In genomic region chr2:84435331-84436081, GRCh38 we compare ENCODE assay signal across 13 cellular contexts. TPM values are rescaled to one million over a fixed set of nuclear protein-coding genes. Genes with fewer than 3 reads are reported as not detected.
DNase-seq lines count a peak whose midpoint lies in the region; ATAC-seq and TF ChIP-seq lines count a peak whose summit lies in the region.
"Had no signal": no experiment of that assay in that cellular context is flagged by ENCODE, and none has a peak within 500 bp of the region (broad histone marks: within the 10 kb centered on the region; RNA-seq: fewer than 3 reads in every experiment).

No MANE protein-coding gene starts in this region.

- H3K27ac Mint-ChIP-seq in activated CD8-positive, alpha-beta T cell treated with anti-CD3 and anti-CD28 coated beads for 36 hours = peak overlapping the region; percentile 2
- H3K27ac Mint-ChIP-seq in activated CD8-positive, alpha-beta T cell treated with anti-CD3 and anti-CD28 coated beads, Interleukin-2, amount 10 ng/mL, durations not matched to agents 7 days and 5 days = no peak overlapping the region
- H3K27ac Mint-ChIP-seq: T-helper 1 cell treated with Interleukin-12 subunit alpha and Interleukin-12 subunit beta and Interleukin-4 antibody, amounts not matched to agents 30 μg/mL and 1 μg/mL, for 36 hours had no signal

- no peak overlapping the region for H3K27ac ChIP-seq in left lung
- H3K27ac ChIP-seq: 22Rv1 had no signal

- H3K27me3 Mint-ChIP-seq in activated CD8-positive, alpha-beta T cell treated with anti-CD3 and anti-CD28 coated beads for 36 hours = no peaks in the 10 kb centered on the region
- H3K27me3 Mint-ChIP-seq in activated CD8-positive, alpha-beta T cell treated with anti-CD3 and anti-CD28 coated beads, Interleukin-2, amount 10 ng/mL, durations not matched to agents 7 days and 5 days (ENCODE audit: low read depth) = no peaks in the 10 kb centered on the region

- no peaks in the 10 kb centered on the region for H3K9me3 ChIP-seq in left lung

- TF ChIP-seq CTCF in activated CD8-positive, alpha-beta T cell treated with anti-CD3 and anti-CD28 coated beads for 36 hours (IDR thresholded peaks at IDR 0.05) = no peak
- no peak for TF ChIP-seq CTCF in epithelial cell of proximal tubule (conservative IDR thresholded peaks at IDR 0.05; ENCODE audit: low read depth, low read length)
- TF ChIP-seq CTCF in left lung (IDR thresholded peaks at IDR 0.05) = no peak

- no peaks in the 10 kb centered on the region for H3K4me1 Mint-ChIP-seq in activated CD8-positive, alpha-beta T cell treated with anti-CD3 and anti-CD28 coated beads for 36 hours (ENCODE audit: low read depth)
- peaks cover 2% of the 10 kb centered on the region for H3K4me1 Mint-ChIP-seq in activated CD8-positive, alpha-beta T cell treated with anti-CD3 and anti-CD28 coated beads, Interleukin-2, amount 10 ng/mL, durations not matched to agents 7 days and 5 days (ENCODE audit: low read depth)

- H3K4me3 ChIP-seq in epithelial cell of proximal tubule (ENCODE audit: low read depth, low read length) (peak overlapping the region; percentile 3), left lung (no peak overlapping the region)

- peaks cover 0 to 3% of the 10 kb centered on the region in 2 donors for H3K4me1 ChIP-seq in left lung

- DNase-seq in activated CD8-positive, alpha-beta T cell treated with anti-CD3 and anti-CD28 coated beads for 36 hours = no peak
- DNase-seq in activated CD8-positive, alpha-beta T cell treated with anti-CD3 and anti-CD28 coated beads, Interleukin-2, amount 10 ng/mL, durations not matched to agents 7 days and 5 days = no peak
- DNase-seq in epithelial cell of proximal tubule (ENCODE audit: low read depth) = no peak
- no peak for DNase-seq in left lung
- peak; percentile 34 for DNase-seq in stromal cell of bone marrow (ENCODE audit: low read depth)
- DNase-seq in NOMO-1 (lab: John Stamatoyannopoulos, UW; ENCODE audit: unreplicated experiment in 2 of 2) = no peak
- DNase-seq: activated CD8-positive, alpha-beta memory T cell treated with anti-CD3 and anti-CD28 coated beads for 24 hours; aorta; NCI-H1436 treated with DMSO at 0.1 percent for 48 hours had no signal

- POLR2A ChIA-PET in activated CD8-positive, alpha-beta T cell treated with anti-CD3 and anti-CD28 coated beads for 36 hours (lab: Charles Lee) = no interaction called here
- POLR2A ChIA-PET in activated CD8-positive, alpha-beta T cell treated with anti-CD3 and anti-CD28 coated beads, Interleukin-2, amount 10 ng/mL, durations not matched to agents 7 days and 5 days (lab: Charles Lee) = no interaction called here

- H3K9me3 Mint-ChIP-seq in activated CD8-positive, alpha-beta T cell treated with anti-CD3 and anti-CD28 coated beads for 36 hours = no peaks in the 10 kb centered on the region
- H3K9me3 Mint-ChIP-seq in activated CD8-positive, alpha-beta T cell treated with anti-CD3 and anti-CD28 coated beads, Interleukin-2, amount 10 ng/mL, durations not matched to agents 7 days and 5 days (ENCODE audit: insufficient read depth) = no peaks in the 10 kb centered on the region
- H3K9me3 Mint-ChIP-seq: T-helper 1 cell treated with Interleukin-12 subunit alpha and Interleukin-12 subunit beta and Interleukin-4 antibody, amounts not matched to agents 30 μg/mL and 1 μg/mL, for 36 hours had no signal

- H3K36me3 Mint-ChIP-seq in activated CD8-positive, alpha-beta T cell treated with anti-CD3 and anti-CD28 coated beads for 36 hours (ENCODE audit: low read depth) = peaks cover 40% of the 10 kb centered on the region
- peaks cover 49% of the 10 kb centered on the region for H3K36me3 Mint-ChIP-seq in activated CD8-positive, alpha-beta T cell treated with anti-CD3 and anti-CD28 coated beads, Interleukin-2, amount 10 ng/mL, durations not matched to agents 7 days and 5 days (ENCODE audit: low read depth)

- ATAC-seq in activated CD8-positive, alpha-beta T cell treated with anti-CD3 and anti-CD28 coated beads for 36 hours = no peak
- no peak for ATAC-seq in activated CD8-positive, alpha-beta T cell treated with anti-CD3 and anti-CD28 coated beads, Interleukin-2, amount 10 ng/mL, durations not matched to agents 7 days and 5 days
- peak; percentile 57 for ATAC-seq in left lung
- ATAC-seq in HG02970 (IDR thresholded peaks at IDR 0.05; ENCODE audit: low FRiP score, unreplicated experiment) = no peak
- no peak for ATAC-seq in GM21367 (IDR thresholded peaks at IDR 0.05; ENCODE audit: unreplicated experiment)

- H3K27me3 ChIP-seq in left lung = no peaks in the 10 kb centered on the region

- CTCF ChIA-PET in activated CD8-positive, alpha-beta T cell treated with anti-CD3 and anti-CD28 coated beads for 36 hours (lab: Charles Lee) = no interaction called here
- CTCF ChIA-PET in activated CD8-positive, alpha-beta T cell treated with anti-CD3 and anti-CD28 coated beads, Interleukin-2, amount 10 ng/mL, durations not matched to agents 7 days and 5 days (lab: Charles Lee) = no interaction called here

- intact Hi-C loops in activated CD8-positive, alpha-beta T cell treated with anti-CD3 and anti-CD28 coated beads for 36 hours (cut with micrococcal nuclease) = no loop called here
- intact Hi-C loops in left lung (cut with DNase I) = no loop called here

- peaks cover 0 to 94% of the 10 kb centered on the region in 2 donors for H3K36me3 ChIP-seq in left lung

- H3K4me3 Mint-ChIP-seq in activated CD8-positive, alpha-beta T cell treated with anti-CD3 and anti-CD28 coated beads for 36 hours = no peak overlapping the region
- no peak overlapping the region for H3K4me3 Mint-ChIP-seq in activated CD8-positive, alpha-beta T cell treated with anti-CD3 and anti-CD28 coated beads, Interleukin-2, amount 10 ng/mL, durations not matched to agents 7 days and 5 days
- H3K4me3 Mint-ChIP-seq: T-helper 1 cell treated with Interleukin-12 subunit alpha and Interleukin-12 subunit beta and Interleukin-4 antibody, amounts not matched to agents 30 μg/mL and 1 μg/mL, for 36 hours had no signal

RNA-seq across cellular contexts. Expression of gene SUCLG1, which starts 23.6 kb away (rescaled TPM):
- 10 to 100 TPM; 69.0 to 69.1 TPM for total RNA-seq in activated CD8-positive, alpha-beta T cell treated with anti-CD3 and anti-CD28 coated beads for 36 hours
- 10 to 100 TPM; 76.4 to 81.8 TPM for total RNA-seq in activated CD8-positive, alpha-beta T cell treated with anti-CD3 and anti-CD28 coated beads, Interleukin-2, amount 10 ng/mL, durations not matched to agents 7 days and 5 days
- total RNA-seq in epithelial cell of proximal tubule (52.6 and 78.4 TPM in 2 replicates), left lung (10 to 100 TPM; 62.2 to 63.1 TPM)
